In the genomic region with DNA sequence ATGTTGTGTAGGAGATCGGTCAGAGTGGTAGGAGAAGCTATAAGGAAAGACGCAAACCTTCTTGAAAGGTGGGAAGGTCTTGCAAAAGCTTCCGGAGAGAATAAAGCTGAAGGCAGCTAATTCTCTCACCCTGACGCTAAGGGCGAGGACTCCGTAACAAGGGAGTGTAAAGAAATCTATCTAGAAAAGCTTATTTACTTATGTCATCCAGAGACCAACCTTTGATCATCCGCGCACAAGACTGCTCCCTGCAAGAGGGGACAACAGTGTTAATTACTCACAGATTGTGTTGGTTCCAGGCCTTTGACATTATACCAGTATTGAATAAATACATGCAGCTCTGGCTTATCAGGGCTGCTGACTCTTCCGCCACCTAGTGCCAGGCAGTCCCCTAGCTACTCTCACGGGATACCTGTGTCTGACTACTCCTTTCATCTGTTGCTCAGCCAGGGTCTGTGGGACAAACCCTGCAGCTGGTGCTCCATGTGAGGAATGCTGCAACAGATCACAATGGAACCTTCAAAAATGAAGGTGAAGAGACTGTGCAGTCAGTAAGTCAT, we compare ENCODE assay signal across 9 cellular contexts.
DNase-seq lines count a peak whose midpoint lies in the region; ATAC-seq and TF ChIP-seq lines count a peak whose summit lies in the region.
"Had no signal": no experiment of that assay in that cellular context is flagged by ENCODE, and none has a peak within 500 bp of the region (broad histone marks: within the 10 kb centered on the region; RNA-seq: fewer than 3 reads in every experiment).

No MANE protein-coding gene starts in this region.

- no peak for TF ChIP-seq EP300 in gastroesophageal sphincter (IDR thresholded peaks at IDR 0.05)

- H3K9me3 Mint-ChIP-seq in nephron progenitor cell: peaks cover 18% of the 10 kb centered on the region

- peaks cover 0 to 3% (median 0%) of the 10 kb centered on the region in 3 donors for H3K9me3 ChIP-seq in gastroesophageal sphincter

- TF ChIP-seq POLR2A in gastroesophageal sphincter (IDR thresholded peaks at IDR 0.05): no peak

- peaks cover 6% of the 10 kb centered on the region for H3K4me1 Mint-ChIP-seq in nephron progenitor cell

- TF ChIP-seq CTCF in GM12865 (IDR thresholded peaks at IDR 0.05; ENCODE audit: insufficient read depth, low read depth, low read length, missing control alignments) (peak; percentile 16), nephron progenitor cell (IDR thresholded peaks at IDR 0.05) (peak; percentile 29), gastroesophageal sphincter (IDR thresholded peaks at IDR 0.05) (no peak)

- H3K4me3 ChIP-seq in GM12865 (ENCODE audit: low read depth, low read length) (no peak overlapping the region), gastroesophageal sphincter (no peak overlapping the region)

- H3K27me3 Mint-ChIP-seq in nephron progenitor cell (ENCODE audit: low read depth, poor library complexity): no peaks in the 10 kb centered on the region

- 45 to 68% methylated on average over 6 to 8 of the region's 10 CpGs for WGBS in gastroesophageal sphincter (ENCODE audit: low coverage in 1 of 2), 2 donors

- peaks cover under 1% of the 10 kb centered on the region for H3K36me3 Mint-ChIP-seq in nephron progenitor cell (ENCODE audit: low read depth)

- H3K27me3 ChIP-seq in gastroesophageal sphincter: no peaks in the 10 kb centered on the region

- ATAC-seq in gastroesophageal sphincter: no peak
- ATAC-seq: activated T-cell treated with anti-CD3 and anti-CD28 coated beads, Interleukin-2, amount 50 U/mL, for 72 hours had no signal

- H3K27ac Mint-ChIP-seq in nephron progenitor cell: no peak overlapping the region
- H3K27ac Mint-ChIP-seq: activated T-cell treated with anti-CD3 and anti-CD28 coated beads, Interleukin-2, amount 50 U/mL, for 72 hours had no signal

- DNase-seq in GM12865 (ENCODE audit: low read depth): peak; percentile 5
- peak; percentile 11 for DNase-seq in NCI-H1694 treated with DMSO at 0.1 percent for 48 hours (lab: John Stamatoyannopoulos, UW)
- DNase-seq in dermis blood vessel endothelial cell: peak; percentile 6
- peak; percentile 7 for DNase-seq in nephron progenitor cell
- DNase-seq in DMS79 treated with DMSO at 0.1 percent for 48 hours (lab: John Stamatoyannopoulos, UW): no peak
- no peak for DNase-seq in medulla oblongata (ENCODE audit: extremely low spot score)
- DNase-seq in effector CD8-positive, alpha-beta T cell (lab: John Stamatoyannopoulos, UW): no peak
- DNase-seq: activated T-cell treated with anti-CD3 and anti-CD28 coated beads, Interleukin-2, amount 50 U/mL, for 72 hours had no signal

- H3K4me3 Mint-ChIP-seq in nephron progenitor cell: no peak overlapping the region
- H3K4me3 Mint-ChIP-seq: activated T-cell treated with anti-CD3 and anti-CD28 coated beads, Interleukin-2, amount 50 U/mL, for 72 hours had no signal

- H3K4me1 ChIP-seq in gastroesophageal sphincter: no peaks in the 10 kb centered on the region

- no peak overlapping the region for H3K27ac ChIP-seq in gastroesophageal sphincter

- no peaks in the 10 kb centered on the region for H3K36me3 ChIP-seq in gastroesophageal sphincter

Comparison
In these comparisons a context has a peak if more than half of its experiments do, and no peak if none do; other contexts are left out.
1. DNase-seq: peak in GM12865 (single experiment), NCI-H1694 treated with DMSO at 0.1 percent for 48 hours (single experiment), dermis blood vessel endothelial cell (single experiment) and nephron progenitor cell (single experiment); none in DMS79 treated with DMSO at 0.1 percent for 48 hours (single experiment), medulla oblongata (single experiment) and effector CD8-positive, alpha-beta T cell (single experiment).
2. CTCF ChIP-seq: peak in GM12865 (single experiment) and nephron progenitor cell (single experiment); none in gastroesophageal sphincter (0 of 4).